ENCODE assay signal across 15 cellular contexts in genomic region chr11:16049611-16050010, GRCh38.
DNase-seq lines count a peak whose midpoint lies in the region.
"Had no signal": no experiment of that assay in that cellular context is flagged by ENCODE, and none has a peak within 500 bp of the region (broad histone marks: within the 10 kb centered on the region; RNA-seq: fewer than 3 reads in every experiment).

No MANE protein-coding gene starts in this region.

- DNase-seq in NCI-H510A treated with DMSO at 0.1 percent for 48 hours (lab: John Stamatoyannopoulos, UW) (peak; percentile 24), NCI-H510A (lab: John Stamatoyannopoulos, UW) (no peak), NCI-H2029 (lab: John Stamatoyannopoulos, UW) (peak; percentile 9), iPS DF 19.7 (ENCODE audit: low read depth, low spot score) (peak; percentile 5), NCI-H226 (no peak), mesenteric fat pad (ENCODE audit: low spot score) (no peak), NCI-H2081 (lab: John Stamatoyannopoulos, UW) (no peak)
- DNase-seq: DMS79 treated with DMSO at 0.1 percent for 48 hours, HFFc6, Karpas-422, NCI-H1417 treated with DMSO at 0.1 percent for 48 hours, NCI-H187, NCI-H2171 treated with DMSO at 0.1 percent for 48 hours, NCI-H82, Right ventricle myocardium superior had no signal

Comparison
In these comparisons a context has a peak if more than half of its experiments do, and no peak if none do; other contexts are left out.
1. DNase-seq: peak in NCI-H510A treated with DMSO at 0.1 percent for 48 hours (single experiment), NCI-H2029 (single experiment) and iPS DF 19.7 (single experiment); none in NCI-H510A (single experiment), NCI-H226 (single experiment), mesenteric fat pad (single experiment) and NCI-H2081 (0 of 2).